In the genomic region with DNA sequence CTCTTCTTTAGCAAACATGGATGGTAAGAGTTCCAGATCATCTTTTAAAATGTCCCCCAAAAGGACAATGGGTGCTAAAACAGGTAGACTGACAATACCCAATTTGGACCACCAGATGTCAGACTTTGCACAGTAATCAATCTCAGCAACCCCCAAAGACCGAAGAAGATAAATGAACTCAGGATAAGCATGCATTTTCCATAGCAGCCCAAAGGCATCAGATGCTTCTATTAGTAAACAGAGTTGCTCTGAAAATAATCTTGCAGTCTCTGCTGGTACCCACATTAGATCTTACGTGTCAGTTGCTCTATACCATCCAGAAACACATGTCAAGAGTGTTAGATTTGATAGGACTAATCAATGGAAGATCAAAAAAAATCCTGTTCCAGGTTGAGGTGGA, we compare ENCODE assay signal across 9 cellular contexts. TPM values are rescaled to one million over a fixed set of nuclear protein-coding genes. Genes with fewer than 3 reads are reported as not detected.
DNase-seq lines count a peak whose midpoint lies in the region; ATAC-seq lines count a peak whose summit lies in the region.
"Had no signal": no experiment of that assay in that cellular context is flagged by ENCODE, and none has a peak within 500 bp of the region (broad histone marks: within the 10 kb centered on the region; RNA-seq: fewer than 3 reads in every experiment).

No MANE protein-coding gene starts in this region.

- H3K27ac ChIP-seq in CD4-positive, CD25-positive, alpha-beta regulatory T cell (ENCODE audit: insufficient read depth, low read length, poor library complexity, severe bottlenecking), result no peak overlapping the region
- H3K27ac ChIP-seq: SJSA1 had no signal

- no peak overlapping the region for H3K4me3 Mint-ChIP-seq in CD4-positive, CD25-positive, alpha-beta regulatory T cell
- no peak overlapping the region for H3K4me3 Mint-ChIP-seq in activated T-helper 17 cell treated with anti-CD3 and anti-CD28 coated beads, Interleukin-2, amount 50 U/mL, for 72 hours

- H3K4me3 ChIP-seq in CD4-positive, CD25-positive, alpha-beta regulatory T cell (ENCODE audit: low read depth, low read length), result peak overlapping the region; percentile 54
- H3K4me3 ChIP-seq: SJSA1 had no signal

- peak; percentile 30 to 67 (median 66) for DNase-seq in CD4-positive, CD25-positive, alpha-beta regulatory T cell
- DNase-seq in NCI-H446 treated with DMSO at 0.1 percent for 48 hours (lab: John Stamatoyannopoulos, UW), result peak; percentile 36
- no peak for DNase-seq in Right ventricle myocardium superior
- DNase-seq in renal cortical epithelial cell (ENCODE audit: low read depth), result peak; percentile 56

- no peaks in the 10 kb centered on the region for H3K36me3 Mint-ChIP-seq in CD4-positive, CD25-positive, alpha-beta regulatory T cell
- no peaks in the 10 kb centered on the region for H3K36me3 Mint-ChIP-seq in activated T-helper 17 cell treated with anti-CD3 and anti-CD28 coated beads, Interleukin-2, amount 50 U/mL, for 72 hours (ENCODE audit: low read depth)

- intact Hi-C loops in Right ventricle myocardium superior (cut with DNase I), result loop anchor here (2.0 kb wide), 1 partner anchor 63 kb away; no protein-coding TSS in a partner anchor

- peak; percentile 69 to 76 for ATAC-seq in CD4-positive, CD25-positive, alpha-beta regulatory T cell (ENCODE audit: low read depth in 2 of 2)
- ATAC-seq in GM18508 (IDR thresholded peaks at IDR 0.05; ENCODE audit: insufficient read depth, unreplicated experiment) (peak; percentile 65), HG03135 (IDR thresholded peaks at IDR 0.05; ENCODE audit: unreplicated experiment) (peak; percentile 63), Right ventricle myocardium superior (ENCODE audit: poor library complexity) (peak; percentile 74), HG02884 (IDR thresholded peaks at IDR 0.05; ENCODE audit: unreplicated experiment) (no peak)
- ATAC-seq in activated T-helper 17 cell treated with anti-CD3 and anti-CD28 coated beads, Interleukin-2, amount 50 U/mL, for 72 hours (replicated peaks), result peak; percentile 47

- H3K9me3 Mint-ChIP-seq in CD4-positive, CD25-positive, alpha-beta regulatory T cell, result no peaks in the 10 kb centered on the region
- H3K9me3 Mint-ChIP-seq in activated T-helper 17 cell treated with anti-CD3 and anti-CD28 coated beads, Interleukin-2, amount 50 U/mL, for 72 hours, result no peaks in the 10 kb centered on the region

- no peaks in the 10 kb centered on the region for H3K36me3 ChIP-seq in CD4-positive, CD25-positive, alpha-beta regulatory T cell (ENCODE audit: control insufficient read depth, insufficient read depth, low read length)
- H3K36me3 ChIP-seq: SJSA1 had no signal

- H3K9me3 ChIP-seq in CD4-positive, CD25-positive, alpha-beta regulatory T cell (ENCODE audit: control insufficient read depth in 2 of 2, low read length in 2 of 2), result no peaks in the 10 kb centered on the region
- H3K9me3 ChIP-seq: SJSA1 had no signal

- H3K4me1 ChIP-seq in CD4-positive, CD25-positive, alpha-beta regulatory T cell (ENCODE audit: control insufficient read depth, insufficient read depth, low read length, poor library complexity, severe bottlenecking), result no peaks in the 10 kb centered on the region
- H3K4me1 ChIP-seq: SJSA1 had no signal

- no peak overlapping the region for H3K27ac Mint-ChIP-seq in CD4-positive, CD25-positive, alpha-beta regulatory T cell
- no peak overlapping the region for H3K27ac Mint-ChIP-seq in activated T-helper 17 cell treated with anti-CD3 and anti-CD28 coated beads, Interleukin-2, amount 50 U/mL, for 72 hours

- H3K27me3 Mint-ChIP-seq in CD4-positive, CD25-positive, alpha-beta regulatory T cell, result peaks cover 9% of the 10 kb centered on the region
- H3K27me3 Mint-ChIP-seq in activated T-helper 17 cell treated with anti-CD3 and anti-CD28 coated beads, Interleukin-2, amount 50 U/mL, for 72 hours, result no peaks in the 10 kb centered on the region

- no peaks in the 10 kb centered on the region for H3K27me3 ChIP-seq in CD4-positive, CD25-positive, alpha-beta regulatory T cell (ENCODE audit: control insufficient read depth, insufficient read depth, low read length)

- H3K4me1 Mint-ChIP-seq in CD4-positive, CD25-positive, alpha-beta regulatory T cell, result peaks cover 0 to 4% (median 2%) of the 10 kb centered on the region in 4 donors
- no peaks in the 10 kb centered on the region for H3K4me1 Mint-ChIP-seq in activated T-helper 17 cell treated with anti-CD3 and anti-CD28 coated beads, Interleukin-2, amount 50 U/mL, for 72 hours

RNA-seq across cellular contexts. Expression of gene MYH15, which starts 20.6 kb away (rescaled TPM):
- 0.12 TPM for total RNA-seq in CD4-positive, CD25-positive, alpha-beta regulatory T cell
- polyA plus RNA-seq in CD4-positive, CD25-positive, alpha-beta regulatory T cell, result under 1 TPM in 1 of 4 donors, not detected in 3; 0.03 TPM
- under 1 TPM; 0.26 to 0.42 TPM for total RNA-seq in activated T-helper 17 cell treated with anti-CD3 and anti-CD28 coated beads, Interleukin-2, amount 50 U/mL, for 72 hours
- total RNA-seq in Right ventricle myocardium superior (0.13 TPM), renal cortical epithelial cell (0.05 TPM in 1 of 2 replicates, not detected in the other)
